24 cellular contexts compared by ENCODE assay signal in genomic region chr6:44315506-44315905, GRCh38.
"Had no signal": no experiment of that assay in that cellular context is flagged by ENCODE, and none has a peak within 500 bp of the region (broad histone marks: within the 10 kb centered on the region; RNA-seq: fewer than 3 reads in every experiment).

No MANE protein-coding gene starts in this region.

- DNase-seq: activated B cell treated with CpG ODN at 0.5 μM for 24 hours; activated CD4-positive, alpha-beta memory T cell treated with anti-CD3 and anti-CD28 coated beads for 36 hours; activated CD4-positive, alpha-beta T cell treated with anti-CD3 and anti-CD28 coated beads for 1 hour; activated CD4-positive, alpha-beta T cell treated with anti-CD3 and anti-CD28 coated beads, Interleukin-2, amount 10 ng/mL, durations not matched to agents 24 days and 14 days; activated CD8-positive, alpha-beta memory T cell treated with anti-CD3 and anti-CD28 coated beads for 24 hours; activated gamma-delta T cell treated with Interleukin-2 at 50 U/mL for 16 hours; activated naive CD4-positive, alpha-beta T cell treated with anti-CD3 and anti-CD28 coated beads, Interleukin-2, amount 10 ng/mL, durations not matched to agents 7 days and 5 days; activated naive CD8-positive, alpha-beta T cell treated with anti-CD3 and anti-CD28 coated beads for 36 hours; activated T-cell treated with anti-CD3 and anti-CD28 coated beads, Interleukin-2, amount 50 U/mL, for 48 hours; MM.1S; NCI-H1105; NCI-H1436 treated with DMSO at 0.1 percent for 48 hours; NCI-H187; NCI-H2081; NCI-H510A treated with DMSO at 0.1 percent for 48 hours; NCI-H69; NK-92 treated with Interleukin-12 subunit alpha and Interleukin-12 subunit beta, amount 100 ng/mL, for 24 hours; PC-3; SHP77; T-helper 17 cell; T-helper 9 cell had no signal

- H3K4me3 Mint-ChIP-seq: activated B cell treated with CpG ODN at 0.5 μM for 24 hours; activated CD4-positive, alpha-beta memory T cell treated with anti-CD3 and anti-CD28 coated beads for 36 hours; activated CD4-positive, alpha-beta T cell treated with anti-CD3 and anti-CD28 coated beads, Interleukin-2, amount 10 ng/mL, durations not matched to agents 24 days and 14 days; activated naive CD4-positive, alpha-beta T cell treated with anti-CD3 and anti-CD28 coated beads, Interleukin-2, amount 10 ng/mL, durations not matched to agents 7 days and 5 days; activated naive CD8-positive, alpha-beta T cell treated with anti-CD3 and anti-CD28 coated beads for 36 hours; central memory CD8-positive, alpha-beta T cell; T-helper 17 cell had no signal

- H3K9me3 Mint-ChIP-seq: activated B cell treated with CpG ODN at 0.5 μM for 24 hours; activated CD4-positive, alpha-beta memory T cell treated with anti-CD3 and anti-CD28 coated beads for 36 hours; activated CD4-positive, alpha-beta T cell treated with anti-CD3 and anti-CD28 coated beads, Interleukin-2, amount 10 ng/mL, durations not matched to agents 24 days and 14 days; activated naive CD4-positive, alpha-beta T cell treated with anti-CD3 and anti-CD28 coated beads, Interleukin-2, amount 10 ng/mL, durations not matched to agents 7 days and 5 days; activated T-helper 2 cell treated with anti-CD3 and anti-CD28 coated beads, Interferon-gamma antibody, Interleukin-2, Interleukin-4, amounts not matched to agents 10 μg/mL and 5 μg/mL and 100 μg/mL, durations not matched to agents 14 hours and 24 hours and 36 hours; central memory CD8-positive, alpha-beta T cell had no signal

- H3K27ac Mint-ChIP-seq: activated B cell treated with CpG ODN at 0.5 μM for 24 hours; activated CD4-positive, alpha-beta memory T cell treated with anti-CD3 and anti-CD28 coated beads for 36 hours; activated CD4-positive, alpha-beta T cell treated with anti-CD3 and anti-CD28 coated beads, Interleukin-2, amount 10 ng/mL, durations not matched to agents 24 days and 14 days; activated naive CD4-positive, alpha-beta T cell treated with anti-CD3 and anti-CD28 coated beads, Interleukin-2, amount 10 ng/mL, durations not matched to agents 7 days and 5 days; activated naive CD8-positive, alpha-beta T cell treated with anti-CD3 and anti-CD28 coated beads for 36 hours; activated T-helper 2 cell treated with anti-CD3 and anti-CD28 coated beads, Interferon-gamma antibody, Interleukin-2, Interleukin-4, amounts not matched to agents 10 μg/mL and 5 μg/mL and 100 μg/mL, durations not matched to agents 14 hours and 24 hours and 36 hours; T-helper 17 cell had no signal

- ATAC-seq: PC-3, SK-N-SH treated with all-trans-retinoic acid at 6 μM for 48 hours, T-helper 17 cell had no signal
